In genomic region chr6:35047265-35048011, GRCh38 we compare ENCODE assay signal across 9 cellular contexts.
DNase-seq lines count a peak whose midpoint lies in the region; ATAC-seq, FAIRE-seq and TF ChIP-seq lines count a peak whose summit lies in the region.
"Had no signal": no experiment of that assay in that cellular context is flagged by ENCODE, and none has a peak within 500 bp of the region (broad histone marks: within the 10 kb centered on the region; RNA-seq: fewer than 3 reads in every experiment).

No MANE protein-coding gene starts in this region.

- intact Hi-C loops in left ventricle myocardium superior (cut with micrococcal nuclease): no loop called here

- H3K4me3 ChIP-seq in skeletal muscle cell (ENCODE audit: low read depth, low read length): no peak overlapping the region

- ATAC-seq in left ventricle myocardium superior (peak; percentile 62), HG03442 (IDR thresholded peaks at IDR 0.05; ENCODE audit: unreplicated experiment) (no peak)

- peak; percentile 32 for DNase-seq in H4 (ENCODE audit: low spot score)
- DNase-seq in left ventricle myocardium superior: no peak
- DNase-seq in skeletal muscle cell (ENCODE audit: low read depth): peak; percentile 65
- DNase-seq in D721Med (ENCODE audit: insufficient read length, low spot score): no peak
- DNase-seq in NK-92 (lab: John Stamatoyannopoulos, UW; ENCODE audit: unreplicated experiment): no peak
- no peak for DNase-seq in activated effector memory CD4-positive, alpha-beta T cell treated with Interleukin-2 at 50 U/mL for 16 hours

- no peak for FAIRE-seq in D721Med (lab: Jason Lieb, UNC)
- FAIRE-seq: GM18507 had no signal

- peak overlapping the region; percentile 88 for H3K27ac ChIP-seq in VCaP

- TF ChIP-seq CTCF in VCaP (conservative IDR thresholded peaks at IDR 0.05): no peak
- TF ChIP-seq CTCF in D721Med (IDR thresholded peaks at IDR 0.05; ENCODE audit: insufficient read depth, missing control alignments): no peak

Comparison
In these comparisons a context has a peak if more than half of its experiments do, and no peak if none do; other contexts are left out.
1. DNase-seq: peak in H4 (single experiment) and skeletal muscle cell (single experiment); none in left ventricle myocardium superior (single experiment), D721Med (single experiment), NK-92 (single experiment) and activated effector memory CD4-positive, alpha-beta T cell treated with Interleukin-2 at 50 U/mL for 16 hours (single experiment).